In the genomic region with DNA sequence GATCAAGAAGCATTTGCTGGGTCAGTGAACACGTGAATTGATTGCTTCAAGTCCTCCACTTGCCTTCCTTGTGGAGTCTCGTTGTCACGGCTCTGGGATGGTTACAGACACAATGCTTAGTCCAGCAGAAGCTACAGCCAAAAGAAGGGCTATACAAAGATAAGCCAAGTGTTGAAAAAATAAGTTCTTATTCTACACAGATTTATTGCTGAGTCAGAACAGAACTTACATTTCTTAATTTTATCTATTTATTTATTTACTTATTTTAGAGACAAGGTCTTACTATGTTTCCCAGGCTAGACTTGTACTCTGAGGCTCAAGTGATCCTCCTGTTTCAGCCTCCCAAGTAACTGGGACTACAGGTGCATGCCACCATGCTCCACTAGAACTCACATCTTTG, we compare ENCODE assay signal across 3 cellular contexts.
TF ChIP-seq lines count a peak whose summit lies in the region.

No MANE protein-coding gene starts in this region.

TF ChIP-seq in HepG2, 621 proteins besides CTCF, POLR2A, EP300 and RAD21:
- peak; percentile 57 to 85 for TF ChIP-seq MAFK (conservative IDR thresholded peaks at IDR 0.05 in 1 of 2, IDR thresholded peaks at IDR 0.05 in 1 of 2; ENCODE audit: low read length in 2 of 2)
- TF ChIP-seq POLR2AphosphoS5 (IDR thresholded peaks at IDR 0.05; ENCODE audit: low read depth, low read length): no peak
- no peak for TF ChIP-seq ZNF776 (CRISPR knock-in tag; IDR thresholded peaks at IDR 0.05)
- TF ChIP-seq MAFF (IDR thresholded peaks at IDR 0.05; ENCODE audit: low read depth, low read length): peak; percentile 63; the same call in 1 of the 2 replicates
- TF ChIP-seq, protein P1, sequence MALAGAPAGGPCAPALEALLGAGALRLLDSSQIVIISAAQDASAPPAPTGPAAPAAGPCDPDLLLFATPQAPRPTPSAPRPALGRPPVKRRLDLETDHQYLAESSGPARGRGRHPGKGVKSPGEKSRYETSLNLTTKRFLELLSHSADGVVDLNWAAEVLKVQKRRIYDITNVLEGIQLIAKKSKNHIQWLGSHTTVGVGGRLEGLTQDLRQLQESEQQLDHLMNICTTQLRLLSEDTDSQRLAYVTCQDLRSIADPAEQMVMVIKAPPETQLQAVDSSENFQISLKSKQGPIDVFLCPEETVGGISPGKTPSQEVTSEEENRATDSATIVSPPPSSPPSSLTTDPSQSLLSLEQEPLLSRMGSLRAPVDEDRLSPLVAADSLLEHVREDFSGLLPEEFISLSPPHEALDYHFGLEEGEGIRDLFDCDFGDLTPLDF (CRISPR knock-in tag; IDR thresholded peaks at IDR 0.05): no peak
- TF ChIP-seq, protein P2, sequence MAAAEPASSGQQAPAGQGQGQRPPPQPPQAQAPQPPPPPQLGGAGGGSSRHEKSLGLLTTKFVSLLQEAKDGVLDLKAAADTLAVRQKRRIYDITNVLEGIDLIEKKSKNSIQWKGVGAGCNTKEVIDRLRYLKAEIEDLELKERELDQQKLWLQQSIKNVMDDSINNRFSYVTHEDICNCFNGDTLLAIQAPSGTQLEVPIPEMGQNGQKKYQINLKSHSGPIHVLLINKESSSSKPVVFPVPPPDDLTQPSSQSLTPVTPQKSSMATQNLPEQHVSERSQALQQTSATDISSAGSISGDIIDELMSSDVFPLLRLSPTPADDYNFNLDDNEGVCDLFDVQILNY (CRISPR knock-in tag; conservative IDR thresholded peaks at IDR 0.05): no peak
- no peak for TF ChIP-seq STAG1 (CRISPR knock-in tag; IDR thresholded peaks at IDR 0.05)
- TF ChIP-seq ZSCAN22 (CRISPR knock-in tag; IDR thresholded peaks at IDR 0.05): no peak

TF ChIP-seq in IMR-90, 13 proteins besides CTCF, POLR2A, EP300 and RAD21:
- TF ChIP-seq MAZ (IDR thresholded peaks at IDR 0.05; ENCODE audit: borderline replicate concordance, low read depth, low read length) (no peak), MAFK (IDR thresholded peaks at IDR 0.05; ENCODE audit: low read depth, low read length) (peak; percentile 54; the same call in 1 of the 2 replicates)

TF ChIP-seq in K562, 482 proteins besides CTCF, POLR2A, EP300 and RAD21:
- peak; percentile 60; the same call in 1 of the 2 replicates for TF ChIP-seq C11orf30 (IDR thresholded peaks at IDR 0.05; ENCODE audit: low read depth)
- TF ChIP-seq NR2C2 (CRISPR knock-in tag; IDR thresholded peaks at IDR 0.05): no peak
- no peak for TF ChIP-seq NR2C2 (tag; IDR thresholded peaks at IDR 0.05)
- TF ChIP-seq ZNF12 (CRISPR knock-in tag; IDR thresholded peaks at IDR 0.05): no peak
- peak; percentile 55 for TF ChIP-seq MAFG (tag; conservative IDR thresholded peaks at IDR 0.05)
- no peak for TF ChIP-seq GABPB1 (CRISPR knock-in tag; IDR thresholded peaks at IDR 0.05)
- TF ChIP-seq, protein P3, sequence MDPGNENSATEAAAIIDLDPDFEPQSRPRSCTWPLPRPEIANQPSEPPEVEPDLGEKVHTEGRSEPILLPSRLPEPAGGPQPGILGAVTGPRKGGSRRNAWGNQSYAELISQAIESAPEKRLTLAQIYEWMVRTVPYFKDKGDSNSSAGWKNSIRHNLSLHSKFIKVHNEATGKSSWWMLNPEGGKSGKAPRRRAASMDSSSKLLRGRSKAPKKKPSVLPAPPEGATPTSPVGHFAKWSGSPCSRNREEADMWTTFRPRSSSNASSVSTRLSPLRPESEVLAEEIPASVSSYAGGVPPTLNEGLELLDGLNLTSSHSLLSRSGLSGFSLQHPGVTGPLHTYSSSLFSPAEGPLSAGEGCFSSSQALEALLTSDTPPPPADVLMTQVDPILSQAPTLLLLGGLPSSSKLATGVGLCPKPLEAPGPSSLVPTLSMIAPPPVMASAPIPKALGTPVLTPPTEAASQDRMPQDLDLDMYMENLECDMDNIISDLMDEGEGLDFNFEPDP (CRISPR knock-in tag; IDR thresholded peaks at IDR 0.05): no peak
- peak; percentile 50; the same call in 1 of the 2 replicates for TF ChIP-seq MAFK (IDR thresholded peaks at IDR 0.05; ENCODE audit: low read length)
- TF ChIP-seq, protein P4, sequence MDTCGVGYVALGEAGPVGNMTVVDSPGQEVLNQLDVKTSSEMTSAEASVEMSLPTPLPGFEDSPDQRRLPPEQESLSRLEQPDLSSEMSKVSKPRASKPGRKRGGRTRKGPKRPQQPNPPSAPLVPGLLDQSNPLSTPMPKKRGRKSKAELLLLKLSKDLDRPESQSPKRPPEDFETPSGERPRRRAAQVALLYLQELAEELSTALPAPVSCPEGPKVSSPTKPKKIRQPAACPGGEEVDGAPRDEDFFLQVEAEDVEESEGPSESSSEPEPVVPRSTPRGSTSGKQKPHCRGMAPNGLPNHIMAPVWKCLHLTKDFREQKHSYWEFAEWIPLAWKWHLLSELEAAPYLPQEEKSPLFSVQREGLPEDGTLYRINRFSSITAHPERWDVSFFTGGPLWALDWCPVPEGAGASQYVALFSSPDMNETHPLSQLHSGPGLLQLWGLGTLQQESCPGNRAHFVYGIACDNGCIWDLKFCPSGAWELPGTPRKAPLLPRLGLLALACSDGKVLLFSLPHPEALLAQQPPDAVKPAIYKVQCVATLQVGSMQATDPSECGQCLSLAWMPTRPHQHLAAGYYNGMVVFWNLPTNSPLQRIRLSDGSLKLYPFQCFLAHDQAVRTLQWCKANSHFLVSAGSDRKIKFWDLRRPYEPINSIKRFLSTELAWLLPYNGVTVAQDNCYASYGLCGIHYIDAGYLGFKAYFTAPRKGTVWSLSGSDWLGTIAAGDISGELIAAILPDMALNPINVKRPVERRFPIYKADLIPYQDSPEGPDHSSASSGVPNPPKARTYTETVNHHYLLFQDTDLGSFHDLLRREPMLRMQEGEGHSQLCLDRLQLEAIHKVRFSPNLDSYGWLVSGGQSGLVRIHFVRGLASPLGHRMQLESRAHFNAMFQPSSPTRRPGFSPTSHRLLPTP (IDR thresholded peaks at IDR 0.05; ENCODE audit: borderline replicate concordance, extremely low read depth, insufficient read length): no peak
- TF ChIP-seq, protein P5, sequence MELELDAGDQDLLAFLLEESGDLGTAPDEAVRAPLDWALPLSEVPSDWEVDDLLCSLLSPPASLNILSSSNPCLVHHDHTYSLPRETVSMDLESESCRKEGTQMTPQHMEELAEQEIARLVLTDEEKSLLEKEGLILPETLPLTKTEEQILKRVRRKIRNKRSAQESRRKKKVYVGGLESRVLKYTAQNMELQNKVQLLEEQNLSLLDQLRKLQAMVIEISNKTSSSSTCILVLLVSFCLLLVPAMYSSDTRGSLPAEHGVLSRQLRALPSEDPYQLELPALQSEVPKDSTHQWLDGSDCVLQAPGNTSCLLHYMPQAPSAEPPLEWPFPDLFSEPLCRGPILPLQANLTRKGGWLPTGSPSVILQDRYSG (tag; conservative IDR thresholded peaks at IDR 0.05; ENCODE audit: low read depth): no peak
- peak; percentile 79 for TF ChIP-seq ZNF316 (IDR thresholded peaks at IDR 0.05)
- TF ChIP-seq NR1H2 (CRISPR knock-in tag; IDR thresholded peaks at IDR 0.05): no peak
- TF ChIP-seq, protein P6, sequence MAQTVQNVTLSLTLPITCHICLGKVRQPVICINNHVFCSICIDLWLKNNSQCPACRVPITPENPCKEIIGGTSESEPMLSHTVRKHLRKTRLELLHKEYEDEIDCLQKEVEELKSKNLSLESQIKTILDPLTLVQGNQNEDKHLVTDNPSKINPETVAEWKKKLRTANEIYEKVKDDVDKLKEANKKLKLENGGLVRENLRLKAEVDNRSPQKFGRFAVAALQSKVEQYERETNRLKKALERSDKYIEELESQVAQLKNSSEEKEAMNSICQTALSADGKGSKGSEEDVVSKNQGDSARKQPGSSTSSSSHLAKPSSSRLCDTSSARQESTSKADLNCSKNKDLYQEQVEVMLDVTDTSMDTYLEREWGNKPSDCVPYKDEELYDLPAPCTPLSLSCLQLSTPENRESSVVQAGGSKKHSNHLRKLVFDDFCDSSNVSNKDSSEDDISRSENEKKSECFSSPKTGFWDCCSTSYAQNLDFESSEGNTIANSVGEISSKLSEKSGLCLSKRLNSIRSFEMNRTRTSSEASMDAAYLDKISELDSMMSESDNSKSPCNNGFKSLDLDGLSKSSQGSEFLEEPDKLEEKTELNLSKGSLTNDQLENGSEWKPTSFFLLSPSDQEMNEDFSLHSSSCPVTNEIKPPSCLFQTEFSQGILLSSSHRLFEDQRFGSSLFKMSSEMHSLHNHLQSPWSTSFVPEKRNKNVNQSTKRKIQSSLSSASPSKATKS (CRISPR knock-in tag; IDR thresholded peaks at IDR 0.05): no peak
- TF ChIP-seq, protein P7, sequence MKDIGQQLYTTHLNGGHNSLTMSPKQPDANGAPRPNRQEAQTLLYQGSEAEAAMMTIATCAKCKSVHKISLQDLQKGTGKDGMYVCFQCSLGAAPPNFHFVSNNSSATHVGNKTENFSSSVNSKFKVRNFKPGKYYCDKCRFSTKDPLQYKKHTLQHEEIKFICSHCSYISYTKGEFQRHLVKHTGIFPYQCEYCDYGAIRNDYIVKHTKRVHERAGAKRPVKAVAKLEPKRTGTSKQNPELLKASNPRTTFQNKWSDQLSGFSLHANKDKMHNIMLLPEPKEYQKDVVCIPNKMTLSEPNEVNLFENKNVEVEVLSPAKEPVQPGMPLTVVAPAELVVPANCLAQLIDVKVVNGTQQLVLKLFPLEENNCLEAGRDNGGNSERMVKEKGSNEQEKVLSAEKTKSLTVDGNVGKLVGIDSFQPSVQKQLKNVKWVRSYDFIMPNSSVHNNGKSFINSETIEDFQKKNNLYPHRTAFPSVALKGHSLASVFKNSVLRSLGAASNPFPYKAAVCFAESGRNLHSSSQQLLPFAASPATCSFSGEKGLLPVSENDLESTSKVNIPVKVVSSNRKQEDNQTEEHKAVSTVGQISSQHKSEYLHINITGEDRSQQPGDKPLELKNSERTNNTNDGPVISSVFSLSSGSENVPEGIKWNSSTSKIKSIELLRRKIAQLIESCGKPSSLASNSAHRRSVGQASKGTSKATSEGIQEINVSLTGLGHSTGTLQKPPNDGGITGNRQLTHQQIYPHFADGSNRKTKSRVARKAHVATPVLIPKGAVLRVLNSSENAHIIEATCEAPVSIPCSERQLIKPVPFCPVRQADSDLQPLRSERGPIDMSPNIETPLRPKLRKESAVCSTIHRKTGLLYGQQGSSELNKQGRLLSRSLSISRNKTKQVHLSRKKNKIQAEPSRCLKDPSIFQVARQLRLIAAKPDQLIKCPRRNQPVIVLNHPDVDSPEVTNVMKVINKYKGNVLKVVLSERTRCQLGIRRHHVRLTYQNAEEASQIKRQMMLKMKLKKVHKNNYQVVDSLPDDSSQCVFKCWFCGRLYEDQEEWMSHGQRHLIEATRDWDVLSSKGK (CRISPR knock-in tag; IDR thresholded peaks at IDR 0.05): no peak
